In the genomic region with DNA sequence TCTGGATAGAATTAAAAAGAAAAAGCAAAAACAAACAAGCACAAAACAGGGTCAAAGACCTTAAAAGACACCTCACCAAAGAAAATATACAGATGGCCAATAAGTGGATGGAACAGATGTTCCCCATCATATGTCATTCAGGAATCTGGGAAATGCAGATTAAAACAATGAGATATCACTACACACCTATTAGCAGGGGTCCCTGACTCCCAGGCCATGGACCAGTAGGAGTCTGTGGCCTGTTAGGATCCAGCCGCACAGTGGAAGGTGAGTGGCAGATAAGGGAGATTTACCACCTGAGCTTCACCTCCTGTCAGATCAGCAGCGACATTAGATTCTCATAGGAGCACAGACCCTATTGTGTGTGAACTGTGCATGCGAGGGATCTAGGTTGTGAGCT, we compare ENCODE assay signal across 6 cellular contexts.
"Had no signal": no experiment of that assay in that cellular context is flagged by ENCODE, and none has a peak within 500 bp of the region (broad histone marks: within the 10 kb centered on the region; RNA-seq: fewer than 3 reads in every experiment).

No MANE protein-coding gene starts in this region.

- H3K27ac ChIP-seq: HL-60 had no signal

- FAIRE-seq: HepG2, HTR-8/SVneo, K562 had no signal

- DNase-seq: IMR-90, KBM-7 had no signal

- H3K4me3 ChIP-seq: K562 had no signal
